ENCODE assay signal across 1 cellular context in genomic region chr1:3856923-3857790, GRCh38.
TF ChIP-seq lines count a peak whose summit lies in the region.

TSS of gene CEP104 (minus strand) at chr1:3857211. CDS start at chr1:3852407, 4,804 bp downstream.
A gene with protein sequence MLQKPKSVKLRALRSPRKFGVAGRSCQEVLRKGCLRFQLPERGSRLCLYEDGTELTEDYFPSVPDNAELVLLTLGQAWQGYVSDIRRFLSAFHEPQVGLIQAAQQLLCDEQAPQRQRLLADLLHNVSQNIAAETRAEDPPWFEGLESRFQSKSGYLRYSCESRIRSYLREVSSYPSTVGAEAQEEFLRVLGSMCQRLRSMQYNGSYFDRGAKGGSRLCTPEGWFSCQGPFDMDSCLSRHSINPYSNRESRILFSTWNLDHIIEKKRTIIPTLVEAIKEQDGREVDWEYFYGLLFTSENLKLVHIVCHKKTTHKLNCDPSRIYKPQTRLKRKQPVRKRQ (plus strand): TSS chr1:3857476. CDS start chr1:3857604, 128 bp downstream.

TF ChIP-seq in K562, 482 proteins besides CTCF, POLR2A, EP300 and RAD21 (continued from another document):
- TF ChIP-seq, protein P1, sequence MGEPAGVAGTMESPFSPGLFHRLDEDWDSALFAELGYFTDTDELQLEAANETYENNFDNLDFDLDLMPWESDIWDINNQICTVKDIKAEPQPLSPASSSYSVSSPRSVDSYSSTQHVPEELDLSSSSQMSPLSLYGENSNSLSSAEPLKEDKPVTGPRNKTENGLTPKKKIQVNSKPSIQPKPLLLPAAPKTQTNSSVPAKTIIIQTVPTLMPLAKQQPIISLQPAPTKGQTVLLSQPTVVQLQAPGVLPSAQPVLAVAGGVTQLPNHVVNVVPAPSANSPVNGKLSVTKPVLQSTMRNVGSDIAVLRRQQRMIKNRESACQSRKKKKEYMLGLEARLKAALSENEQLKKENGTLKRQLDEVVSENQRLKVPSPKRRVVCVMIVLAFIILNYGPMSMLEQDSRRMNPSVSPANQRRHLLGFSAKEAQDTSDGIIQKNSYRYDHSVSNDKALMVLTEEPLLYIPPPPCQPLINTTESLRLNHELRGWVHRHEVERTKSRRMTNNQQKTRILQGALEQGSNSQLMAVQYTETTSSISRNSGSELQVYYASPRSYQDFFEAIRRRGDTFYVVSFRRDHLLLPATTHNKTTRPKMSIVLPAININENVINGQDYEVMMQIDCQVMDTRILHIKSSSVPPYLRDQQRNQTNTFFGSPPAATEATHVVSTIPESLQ (CRISPR knock-in tag; IDR thresholded peaks at IDR 0.05), result peak; percentile 84; the same call in 1 of the 2 replicates
- TF ChIP-seq HNRNPLL (IDR thresholded peaks at IDR 0.05; ENCODE audit: low read depth, low read length, poor library complexity, severe bottlenecking), result peak; percentile 76
- TF ChIP-seq ZNF143 (CRISPR knock-in tag; IDR thresholded peaks at IDR 0.05), result peak; percentile 97
- no peak for TF ChIP-seq JUN (IDR thresholded peaks at IDR 0.05; ENCODE audit: borderline replicate concordance, low read depth, low read length)
- TF ChIP-seq JUN (CRISPR knock-in tag; IDR thresholded peaks at IDR 0.05; ENCODE audit: borderline replicate concordance), result peak; percentile 65; the same call in 1 of the 2 replicates
- TF ChIP-seq OTX1 (CRISPR knock-in tag; IDR thresholded peaks at IDR 0.05), result no peak
- TF ChIP-seq, protein P2, sequence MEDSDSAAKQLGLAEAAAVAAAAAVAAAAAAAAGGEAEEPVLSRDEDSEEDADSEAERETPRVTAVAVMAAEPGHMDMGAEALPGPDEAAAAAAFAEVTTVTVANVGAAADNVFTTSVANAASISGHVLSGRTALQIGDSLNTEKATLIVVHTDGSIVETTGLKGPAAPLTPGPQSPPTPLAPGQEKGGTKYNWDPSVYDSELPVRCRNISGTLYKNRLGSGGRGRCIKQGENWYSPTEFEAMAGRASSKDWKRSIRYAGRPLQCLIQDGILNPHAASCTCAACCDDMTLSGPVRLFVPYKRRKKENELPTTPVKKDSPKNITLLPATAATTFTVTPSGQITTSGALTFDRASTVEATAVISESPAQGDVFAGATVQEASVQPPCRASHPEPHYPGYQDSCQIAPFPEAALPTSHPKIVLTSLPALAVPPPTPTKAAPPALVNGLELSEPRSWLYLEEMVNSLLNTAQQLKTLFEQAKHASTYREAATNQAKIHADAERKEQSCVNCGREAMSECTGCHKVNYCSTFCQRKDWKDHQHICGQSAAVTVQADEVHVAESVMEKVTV (CRISPR knock-in tag; IDR thresholded peaks at IDR 0.05), result peak; percentile 38; the same call in 1 of the 2 replicates
- peak; percentile 97 for TF ChIP-seq CTBP1 (IDR thresholded peaks at IDR 0.05; ENCODE audit: borderline replicate concordance)
- TF ChIP-seq GATAD2B (IDR thresholded peaks at IDR 0.05; ENCODE audit: borderline replicate concordance), result peak; percentile 7; the same call in 1 of the 2 replicates
- TF ChIP-seq, protein P3, sequence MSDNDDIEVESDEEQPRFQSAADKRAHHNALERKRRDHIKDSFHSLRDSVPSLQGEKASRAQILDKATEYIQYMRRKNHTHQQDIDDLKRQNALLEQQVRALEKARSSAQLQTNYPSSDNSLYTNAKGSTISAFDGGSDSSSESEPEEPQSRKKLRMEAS (CRISPR knock-in tag; IDR thresholded peaks at IDR 0.05), result peak; percentile 87
- TF ChIP-seq, protein P4, sequence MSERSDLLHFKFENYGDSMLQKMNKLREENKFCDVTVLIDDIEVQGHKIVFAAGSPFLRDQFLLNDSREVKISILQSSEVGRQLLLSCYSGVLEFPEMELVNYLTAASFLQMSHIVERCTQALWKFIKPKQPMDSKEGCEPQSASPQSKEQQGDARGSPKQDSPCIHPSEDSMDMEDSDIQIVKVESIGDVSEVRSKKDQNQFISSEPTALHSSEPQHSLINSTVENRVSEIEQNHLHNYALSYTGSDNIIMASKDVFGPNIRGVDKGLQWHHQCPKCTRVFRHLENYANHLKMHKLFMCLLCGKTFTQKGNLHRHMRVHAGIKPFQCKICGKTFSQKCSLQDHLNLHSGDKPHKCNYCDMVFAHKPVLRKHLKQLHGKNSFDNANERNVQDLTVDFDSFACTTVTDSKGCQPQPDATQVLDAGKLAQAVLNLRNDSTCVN (CRISPR knock-in tag; IDR thresholded peaks at IDR 0.05), result 0 out of 2 replicates have a peak, but pooled peaks have one; percentile 3
- TF ChIP-seq POLR2B (IDR thresholded peaks at IDR 0.05; ENCODE audit: low read depth, partially characterized antibody), result peak; percentile 95
- peak; percentile 92 for TF ChIP-seq CREB1 (IDR thresholded peaks at IDR 0.05)
- peak; percentile 94 for TF ChIP-seq CREB1 (CRISPR knock-in tag; IDR thresholded peaks at IDR 0.05)
- 0 out of 2 replicates have a peak, but pooled peaks have one; percentile 14 for TF ChIP-seq GATAD2A (IDR thresholded peaks at IDR 0.05)
- peak; percentile 80 for TF ChIP-seq HMGN3 (IDR thresholded peaks at IDR 0.05; ENCODE audit: borderline replicate concordance, extremely low read depth, insufficient read length, low read depth, low read length)
- TF ChIP-seq ZNF589 (CRISPR knock-in tag; IDR thresholded peaks at IDR 0.05; ENCODE audit: low read depth), result no peak
- TF ChIP-seq SMAD4 (CRISPR knock-in tag; conservative IDR thresholded peaks at IDR 0.05), result peak; percentile 80
- TF ChIP-seq, protein P5, sequence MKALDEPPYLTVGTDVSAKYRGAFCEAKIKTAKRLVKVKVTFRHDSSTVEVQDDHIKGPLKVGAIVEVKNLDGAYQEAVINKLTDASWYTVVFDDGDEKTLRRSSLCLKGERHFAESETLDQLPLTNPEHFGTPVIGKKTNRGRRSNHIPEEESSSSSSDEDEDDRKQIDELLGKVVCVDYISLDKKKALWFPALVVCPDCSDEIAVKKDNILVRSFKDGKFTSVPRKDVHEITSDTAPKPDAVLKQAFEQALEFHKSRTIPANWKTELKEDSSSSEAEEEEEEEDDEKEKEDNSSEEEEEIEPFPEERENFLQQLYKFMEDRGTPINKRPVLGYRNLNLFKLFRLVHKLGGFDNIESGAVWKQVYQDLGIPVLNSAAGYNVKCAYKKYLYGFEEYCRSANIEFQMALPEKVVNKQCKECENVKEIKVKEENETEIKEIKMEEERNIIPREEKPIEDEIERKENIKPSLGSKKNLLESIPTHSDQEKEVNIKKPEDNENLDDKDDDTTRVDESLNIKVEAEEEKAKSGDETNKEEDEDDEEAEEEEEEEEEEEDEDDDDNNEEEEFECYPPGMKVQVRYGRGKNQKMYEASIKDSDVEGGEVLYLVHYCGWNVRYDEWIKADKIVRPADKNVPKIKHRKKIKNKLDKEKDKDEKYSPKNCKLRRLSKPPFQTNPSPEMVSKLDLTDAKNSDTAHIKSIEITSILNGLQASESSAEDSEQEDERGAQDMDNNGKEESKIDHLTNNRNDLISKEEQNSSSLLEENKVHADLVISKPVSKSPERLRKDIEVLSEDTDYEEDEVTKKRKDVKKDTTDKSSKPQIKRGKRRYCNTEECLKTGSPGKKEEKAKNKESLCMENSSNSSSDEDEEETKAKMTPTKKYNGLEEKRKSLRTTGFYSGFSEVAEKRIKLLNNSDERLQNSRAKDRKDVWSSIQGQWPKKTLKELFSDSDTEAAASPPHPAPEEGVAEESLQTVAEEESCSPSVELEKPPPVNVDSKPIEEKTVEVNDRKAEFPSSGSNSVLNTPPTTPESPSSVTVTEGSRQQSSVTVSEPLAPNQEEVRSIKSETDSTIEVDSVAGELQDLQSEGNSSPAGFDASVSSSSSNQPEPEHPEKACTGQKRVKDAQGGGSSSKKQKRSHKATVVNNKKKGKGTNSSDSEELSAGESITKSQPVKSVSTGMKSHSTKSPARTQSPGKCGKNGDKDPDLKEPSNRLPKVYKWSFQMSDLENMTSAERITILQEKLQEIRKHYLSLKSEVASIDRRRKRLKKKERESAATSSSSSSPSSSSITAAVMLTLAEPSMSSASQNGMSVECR (CRISPR knock-in tag; IDR thresholded peaks at IDR 0.05), result peak; percentile 93
- TF ChIP-seq HINFP (tag; conservative IDR thresholded peaks at IDR 0.05; ENCODE audit: low read depth), result no peak
- TF ChIP-seq PYGO2 (tag; IDR thresholded peaks at IDR 0.05), result no peak
- TF ChIP-seq, protein P6, sequence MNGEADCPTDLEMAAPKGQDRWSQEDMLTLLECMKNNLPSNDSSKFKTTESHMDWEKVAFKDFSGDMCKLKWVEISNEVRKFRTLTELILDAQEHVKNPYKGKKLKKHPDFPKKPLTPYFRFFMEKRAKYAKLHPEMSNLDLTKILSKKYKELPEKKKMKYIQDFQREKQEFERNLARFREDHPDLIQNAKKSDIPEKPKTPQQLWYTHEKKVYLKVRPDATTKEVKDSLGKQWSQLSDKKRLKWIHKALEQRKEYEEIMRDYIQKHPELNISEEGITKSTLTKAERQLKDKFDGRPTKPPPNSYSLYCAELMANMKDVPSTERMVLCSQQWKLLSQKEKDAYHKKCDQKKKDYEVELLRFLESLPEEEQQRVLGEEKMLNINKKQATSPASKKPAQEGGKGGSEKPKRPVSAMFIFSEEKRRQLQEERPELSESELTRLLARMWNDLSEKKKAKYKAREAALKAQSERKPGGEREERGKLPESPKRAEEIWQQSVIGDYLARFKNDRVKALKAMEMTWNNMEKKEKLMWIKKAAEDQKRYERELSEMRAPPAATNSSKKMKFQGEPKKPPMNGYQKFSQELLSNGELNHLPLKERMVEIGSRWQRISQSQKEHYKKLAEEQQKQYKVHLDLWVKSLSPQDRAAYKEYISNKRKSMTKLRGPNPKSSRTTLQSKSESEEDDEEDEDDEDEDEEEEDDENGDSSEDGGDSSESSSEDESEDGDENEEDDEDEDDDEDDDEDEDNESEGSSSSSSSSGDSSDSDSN (IDR thresholded peaks at IDR 0.05; ENCODE audit: borderline replicate concordance in 1 of 2, low read depth in 2 of 2, low read length in 2 of 2), result peak; percentile 63 to 83; a peak in 2 of 4 replicates
- TF ChIP-seq ZNF23 (CRISPR knock-in tag; IDR thresholded peaks at IDR 0.05), result no peak
- no peak for TF ChIP-seq ZNF778 (CRISPR knock-in tag; IDR thresholded peaks at IDR 0.05)
- no peak for TF ChIP-seq KLF6 (CRISPR knock-in tag; IDR thresholded peaks at IDR 0.05; ENCODE audit: borderline replicate concordance)
- peak; percentile 81 for TF ChIP-seq KDM5B (IDR thresholded peaks at IDR 0.05; ENCODE audit: insufficient replicate concordance, low read depth, low read length)
